ENCODE assay signal across 1 cellular context in genomic region chr4:82436780-82437179, GRCh38.
A peak's percentile ranks its signal among the peaks of the same experiment; 100 is the strongest.
TF ChIP-seq lines count a peak whose summit lies in the region.

No MANE protein-coding gene starts in this region.

TF ChIP-seq in H1, 55 proteins besides CTCF, POLR2A, EP300 and RAD21:
- TF ChIP-seq KDM1A (IDR thresholded peaks at IDR 0.05; ENCODE audit: borderline replicate concordance, low read length) (0 out of 2 replicates have a peak, but pooled peaks have one; percentile 50), NANOG (IDR thresholded peaks at IDR 0.05; ENCODE audit: insufficient read depth, low read depth, low read length, poor library complexity, severe bottlenecking) (no peak), USF2 (IDR thresholded peaks at IDR 0.05; ENCODE audit: low read length) (no peak), POLR2AphosphoS5 (IDR thresholded peaks at IDR 0.05; ENCODE audit: low read depth, low read length) (peak; percentile 43; the same call in 1 of the 2 replicates), CBX5 (IDR thresholded peaks at IDR 0.05; ENCODE audit: low read depth, low read length) (no peak)
